2 cellular contexts compared by ENCODE assay signal in genomic region chr10:80522756-80523363, GRCh38.
TF ChIP-seq lines count a peak whose summit lies in the region.

No MANE protein-coding gene starts in this region.

TF ChIP-seq in A549, 52 proteins besides CTCF, POLR2A, EP300 and RAD21:
- TF ChIP-seq RFX5 (IDR thresholded peaks at IDR 0.05) (no peak), POLR2AphosphoS2 (conservative IDR thresholded peaks at IDR 0.05; ENCODE audit: low read length) (peak; percentile 84)
TF ChIP-seq in A549: peak in this region for 1.

TF ChIP-seq in H1, 55 proteins besides CTCF, POLR2A, EP300 and RAD21:
- TF ChIP-seq CBX5 (IDR thresholded peaks at IDR 0.05; ENCODE audit: low read depth, low read length) (no peak), SP4 (IDR thresholded peaks at IDR 0.05; ENCODE audit: low read length) (no peak), EGR1 (IDR thresholded peaks at IDR 0.05; ENCODE audit: borderline replicate concordance, low read depth, low read length) (no peak), BACH1 (IDR thresholded peaks at IDR 0.05; ENCODE audit: low read length) (no peak), BRCA1 (IDR thresholded peaks at IDR 0.05; ENCODE audit: low read depth, low read length) (no peak)
- TF ChIP-seq, protein P1, sequence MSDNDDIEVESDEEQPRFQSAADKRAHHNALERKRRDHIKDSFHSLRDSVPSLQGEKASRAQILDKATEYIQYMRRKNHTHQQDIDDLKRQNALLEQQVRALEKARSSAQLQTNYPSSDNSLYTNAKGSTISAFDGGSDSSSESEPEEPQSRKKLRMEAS (IDR thresholded peaks at IDR 0.05) = 0 out of 2 replicates have a peak, but pooled peaks have one; percentile 15
